ENCODE assay signal across 1 cellular context in the genomic region with DNA sequence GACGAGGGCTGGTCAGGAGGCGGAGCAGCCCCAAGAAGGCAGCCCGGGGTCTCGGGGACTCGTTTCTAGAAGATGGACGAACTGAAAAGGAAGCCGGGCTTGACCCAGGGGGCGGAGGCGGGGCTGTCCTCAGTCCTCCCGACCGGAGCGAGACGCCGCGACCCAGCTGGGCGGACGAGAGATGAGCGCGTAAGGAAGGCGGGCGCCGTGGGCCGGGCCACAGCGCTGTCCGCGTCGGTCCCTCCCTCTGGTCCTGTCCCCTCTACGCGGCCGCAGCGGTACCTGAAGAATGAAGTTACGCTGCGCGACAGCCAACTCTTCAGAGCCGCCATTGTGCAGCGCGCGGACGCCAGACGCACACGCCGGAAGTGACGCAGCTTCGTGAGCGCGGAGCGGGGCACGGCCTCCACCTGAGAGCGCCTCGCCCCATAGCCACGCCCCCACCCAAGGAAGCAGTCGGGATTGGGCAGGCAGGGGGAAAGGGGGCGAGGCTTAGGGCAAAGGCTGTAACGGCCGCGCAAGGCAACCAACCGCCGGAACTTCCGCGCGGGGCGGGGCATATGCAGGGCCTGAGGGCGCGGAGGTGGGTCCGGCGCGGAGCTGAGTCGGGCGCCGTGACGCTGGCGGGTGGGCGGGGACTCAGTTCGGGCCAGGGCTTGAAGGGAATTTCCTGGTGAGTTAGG.
TF ChIP-seq lines count a peak whose summit lies in the region.

A gene (minus strand): TSS at position 370 of the 683 bp plus-strand sequence. CDS start 38 bp downstream, at position 332.

TF ChIP-seq in HepG2, 621 proteins besides CTCF, POLR2A, EP300 and RAD21 (continued from another document and continues in another):
- TF ChIP-seq, protein P1, sequence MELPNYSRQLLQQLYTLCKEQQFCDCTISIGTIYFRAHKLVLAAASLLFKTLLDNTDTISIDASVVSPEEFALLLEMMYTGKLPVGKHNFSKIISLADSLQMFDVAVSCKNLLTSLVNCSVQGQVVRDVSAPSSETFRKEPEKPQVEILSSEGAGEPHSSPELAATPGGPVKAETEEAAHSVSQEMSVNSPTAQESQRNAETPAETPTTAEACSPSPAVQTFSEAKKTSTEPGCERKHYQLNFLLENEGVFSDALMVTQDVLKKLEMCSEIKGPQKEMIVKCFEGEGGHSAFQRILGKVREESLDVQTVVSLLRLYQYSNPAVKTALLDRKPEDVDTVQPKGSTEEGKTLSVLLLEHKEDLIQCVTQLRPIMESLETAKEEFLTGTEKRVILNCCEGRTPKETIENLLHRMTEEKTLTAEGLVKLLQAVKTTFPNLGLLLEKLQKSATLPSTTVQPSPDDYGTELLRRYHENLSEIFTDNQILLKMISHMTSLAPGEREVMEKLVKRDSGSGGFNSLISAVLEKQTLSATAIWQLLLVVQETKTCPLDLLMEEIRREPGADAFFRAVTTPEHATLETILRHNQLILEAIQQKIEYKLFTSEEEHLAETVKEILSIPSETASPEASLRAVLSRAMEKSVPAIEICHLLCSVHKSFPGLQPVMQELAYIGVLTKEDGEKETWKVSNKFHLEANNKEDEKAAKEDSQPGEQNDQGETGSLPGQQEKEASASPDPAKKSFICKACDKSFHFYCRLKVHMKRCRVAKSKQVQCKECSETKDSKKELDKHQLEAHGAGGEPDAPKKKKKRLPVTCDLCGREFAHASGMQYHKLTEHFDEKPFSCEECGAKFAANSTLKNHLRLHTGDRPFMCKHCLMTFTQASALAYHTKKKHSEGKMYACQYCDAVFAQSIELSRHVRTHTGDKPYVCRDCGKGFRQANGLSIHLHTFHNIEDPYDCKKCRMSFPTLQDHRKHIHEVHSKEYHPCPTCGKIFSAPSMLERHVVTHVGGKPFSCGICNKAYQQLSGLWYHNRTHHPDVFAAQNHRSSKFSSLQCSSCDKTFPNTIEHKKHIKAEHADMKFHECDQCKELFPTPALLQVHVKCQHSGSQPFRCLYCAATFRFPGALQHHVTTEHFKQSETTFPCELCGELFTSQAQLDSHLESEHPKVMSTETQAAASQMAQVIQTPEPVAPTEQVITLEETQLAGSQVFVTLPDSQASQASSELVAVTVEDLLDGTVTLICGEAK (IDR thresholded peaks at IDR 0.05) = peak; percentile 5; the same call in 1 of the 2 replicates
- TF ChIP-seq, protein P1 (CRISPR knock-in tag; IDR thresholded peaks at IDR 0.05) = peak; percentile 35; the same call in 1 of the 2 replicates
- TF ChIP-seq, protein P2, sequence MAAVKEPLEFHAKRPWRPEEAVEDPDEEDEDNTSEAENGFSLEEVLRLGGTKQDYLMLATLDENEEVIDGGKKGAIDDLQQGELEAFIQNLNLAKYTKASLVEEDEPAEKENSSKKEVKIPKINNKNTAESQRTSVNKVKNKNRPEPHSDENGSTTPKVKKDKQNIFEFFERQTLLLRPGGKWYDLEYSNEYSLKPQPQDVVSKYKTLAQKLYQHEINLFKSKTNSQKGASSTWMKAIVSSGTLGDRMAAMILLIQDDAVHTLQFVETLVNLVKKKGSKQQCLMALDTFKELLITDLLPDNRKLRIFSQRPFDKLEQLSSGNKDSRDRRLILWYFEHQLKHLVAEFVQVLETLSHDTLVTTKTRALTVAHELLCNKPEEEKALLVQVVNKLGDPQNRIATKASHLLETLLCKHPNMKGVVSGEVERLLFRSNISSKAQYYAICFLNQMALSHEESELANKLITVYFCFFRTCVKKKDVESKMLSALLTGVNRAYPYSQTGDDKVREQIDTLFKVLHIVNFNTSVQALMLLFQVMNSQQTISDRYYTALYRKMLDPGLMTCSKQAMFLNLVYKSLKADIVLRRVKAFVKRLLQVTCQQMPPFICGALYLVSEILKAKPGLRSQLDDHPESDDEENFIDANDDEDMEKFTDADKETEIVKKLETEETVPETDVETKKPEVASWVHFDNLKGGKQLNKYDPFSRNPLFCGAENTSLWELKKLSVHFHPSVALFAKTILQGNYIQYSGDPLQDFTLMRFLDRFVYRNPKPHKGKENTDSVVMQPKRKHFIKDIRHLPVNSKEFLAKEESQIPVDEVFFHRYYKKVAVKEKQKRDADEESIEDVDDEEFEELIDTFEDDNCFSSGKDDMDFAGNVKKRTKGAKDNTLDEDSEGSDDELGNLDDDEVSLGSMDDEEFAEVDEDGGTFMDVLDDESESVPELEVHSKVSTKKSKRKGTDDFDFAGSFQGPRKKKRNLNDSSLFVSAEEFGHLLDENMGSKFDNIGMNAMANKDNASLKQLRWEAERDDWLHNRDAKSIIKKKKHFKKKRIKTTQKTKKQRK (IDR thresholded peaks at IDR 0.05; ENCODE audit: low read length) = no peak
- TF ChIP-seq POGZ (CRISPR knock-in tag; IDR thresholded peaks at IDR 0.05) (peak; percentile 87), ZNF569 (CRISPR knock-in tag; IDR thresholded peaks at IDR 0.05; ENCODE audit: borderline replicate concordance) (no peak), ZNF260 (CRISPR knock-in tag; IDR thresholded peaks at IDR 0.05; ENCODE audit: borderline replicate concordance, low read depth) (no peak), BRD4 (CRISPR knock-in tag; IDR thresholded peaks at IDR 0.05) (no peak), ZNF282 (IDR thresholded peaks at IDR 0.05; ENCODE audit: partially characterized antibody) (no peak), RARA (CRISPR knock-in tag; IDR thresholded peaks at IDR 0.05) (no peak), ZNF629 (CRISPR knock-in tag; conservative IDR thresholded peaks at IDR 0.05) (no peak), FOXO1 (CRISPR knock-in tag; IDR thresholded peaks at IDR 0.05) (peak; percentile 49; the same call in 1 of the 2 replicates), WIZ (CRISPR knock-in tag; IDR thresholded peaks at IDR 0.05) (peak; percentile 70; the same call in 1 of the 2 replicates), DNMT3B (CRISPR knock-in tag; conservative IDR thresholded peaks at IDR 0.05) (no peak; the same call in 1 of the 2 replicates), ZNF790 (CRISPR knock-in tag; IDR thresholded peaks at IDR 0.05; ENCODE audit: borderline replicate concordance) (no peak), KMT2A (CRISPR knock-in tag; IDR thresholded peaks at IDR 0.05) (peak; percentile 85), YEATS4 (CRISPR knock-in tag; IDR thresholded peaks at IDR 0.05; ENCODE audit: borderline replicate concordance) (peak; percentile 89; the same call in 1 of the 2 replicates), TBX2 (CRISPR knock-in tag; IDR thresholded peaks at IDR 0.05; ENCODE audit: borderline replicate concordance) (peak; percentile 72), NKX3-1 (CRISPR knock-in tag; IDR thresholded peaks at IDR 0.05) (no peak; the same call in 1 of the 2 replicates), HOXA7 (CRISPR knock-in tag; IDR thresholded peaks at IDR 0.05) (0 out of 2 replicates have a peak, but pooled peaks have one; percentile 18)
- TF ChIP-seq, protein P3, sequence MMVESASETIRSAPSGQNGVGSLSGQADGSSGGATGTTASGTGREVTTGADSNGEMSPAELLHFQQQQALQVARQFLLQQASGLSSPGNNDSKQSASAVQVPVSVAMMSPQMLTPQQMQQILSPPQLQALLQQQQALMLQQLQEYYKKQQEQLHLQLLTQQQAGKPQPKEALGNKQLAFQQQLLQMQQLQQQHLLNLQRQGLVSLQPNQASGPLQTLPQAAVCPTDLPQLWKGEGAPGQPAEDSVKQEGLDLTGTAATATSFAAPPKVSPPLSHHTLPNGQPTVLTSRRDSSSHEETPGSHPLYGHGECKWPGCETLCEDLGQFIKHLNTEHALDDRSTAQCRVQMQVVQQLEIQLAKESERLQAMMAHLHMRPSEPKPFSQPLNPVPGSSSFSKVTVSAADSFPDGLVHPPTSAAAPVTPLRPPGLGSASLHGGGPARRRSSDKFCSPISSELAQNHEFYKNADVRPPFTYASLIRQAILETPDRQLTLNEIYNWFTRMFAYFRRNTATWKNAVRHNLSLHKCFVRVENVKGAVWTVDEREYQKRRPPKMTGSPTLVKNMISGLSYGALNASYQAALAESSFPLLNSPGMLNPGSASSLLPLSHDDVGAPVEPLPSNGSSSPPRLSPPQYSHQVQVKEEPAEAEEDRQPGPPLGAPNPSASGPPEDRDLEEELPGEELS (CRISPR knock-in tag; IDR thresholded peaks at IDR 0.05) = peak; percentile 42
- TF ChIP-seq, protein P4, sequence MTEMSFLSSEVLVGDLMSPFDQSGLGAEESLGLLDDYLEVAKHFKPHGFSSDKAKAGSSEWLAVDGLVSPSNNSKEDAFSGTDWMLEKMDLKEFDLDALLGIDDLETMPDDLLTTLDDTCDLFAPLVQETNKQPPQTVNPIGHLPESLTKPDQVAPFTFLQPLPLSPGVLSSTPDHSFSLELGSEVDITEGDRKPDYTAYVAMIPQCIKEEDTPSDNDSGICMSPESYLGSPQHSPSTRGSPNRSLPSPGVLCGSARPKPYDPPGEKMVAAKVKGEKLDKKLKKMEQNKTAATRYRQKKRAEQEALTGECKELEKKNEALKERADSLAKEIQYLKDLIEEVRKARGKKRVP (CRISPR knock-in tag; IDR thresholded peaks at IDR 0.05) = no peak; a peak in 1 of 4 replicates
- TF ChIP-seq, protein P5, sequence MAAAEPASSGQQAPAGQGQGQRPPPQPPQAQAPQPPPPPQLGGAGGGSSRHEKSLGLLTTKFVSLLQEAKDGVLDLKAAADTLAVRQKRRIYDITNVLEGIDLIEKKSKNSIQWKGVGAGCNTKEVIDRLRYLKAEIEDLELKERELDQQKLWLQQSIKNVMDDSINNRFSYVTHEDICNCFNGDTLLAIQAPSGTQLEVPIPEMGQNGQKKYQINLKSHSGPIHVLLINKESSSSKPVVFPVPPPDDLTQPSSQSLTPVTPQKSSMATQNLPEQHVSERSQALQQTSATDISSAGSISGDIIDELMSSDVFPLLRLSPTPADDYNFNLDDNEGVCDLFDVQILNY (CRISPR knock-in tag; conservative IDR thresholded peaks at IDR 0.05) = peak; percentile 29; the same call in 1 of the 2 replicates
- TF ChIP-seq, protein P6, sequence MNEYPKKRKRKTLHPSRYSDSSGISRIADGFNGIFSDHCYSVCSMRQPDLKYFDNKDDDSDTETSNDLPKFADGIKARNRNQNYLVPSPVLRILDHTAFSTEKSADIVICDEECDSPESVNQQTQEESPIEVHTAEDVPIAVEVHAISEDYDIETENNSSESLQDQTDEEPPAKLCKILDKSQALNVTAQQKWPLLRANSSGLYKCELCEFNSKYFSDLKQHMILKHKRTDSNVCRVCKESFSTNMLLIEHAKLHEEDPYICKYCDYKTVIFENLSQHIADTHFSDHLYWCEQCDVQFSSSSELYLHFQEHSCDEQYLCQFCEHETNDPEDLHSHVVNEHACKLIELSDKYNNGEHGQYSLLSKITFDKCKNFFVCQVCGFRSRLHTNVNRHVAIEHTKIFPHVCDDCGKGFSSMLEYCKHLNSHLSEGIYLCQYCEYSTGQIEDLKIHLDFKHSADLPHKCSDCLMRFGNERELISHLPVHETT (CRISPR knock-in tag; conservative IDR thresholded peaks at IDR 0.05) = peak; percentile 42; the same call in 1 of the 2 replicates
- TF ChIP-seq, protein P7, sequence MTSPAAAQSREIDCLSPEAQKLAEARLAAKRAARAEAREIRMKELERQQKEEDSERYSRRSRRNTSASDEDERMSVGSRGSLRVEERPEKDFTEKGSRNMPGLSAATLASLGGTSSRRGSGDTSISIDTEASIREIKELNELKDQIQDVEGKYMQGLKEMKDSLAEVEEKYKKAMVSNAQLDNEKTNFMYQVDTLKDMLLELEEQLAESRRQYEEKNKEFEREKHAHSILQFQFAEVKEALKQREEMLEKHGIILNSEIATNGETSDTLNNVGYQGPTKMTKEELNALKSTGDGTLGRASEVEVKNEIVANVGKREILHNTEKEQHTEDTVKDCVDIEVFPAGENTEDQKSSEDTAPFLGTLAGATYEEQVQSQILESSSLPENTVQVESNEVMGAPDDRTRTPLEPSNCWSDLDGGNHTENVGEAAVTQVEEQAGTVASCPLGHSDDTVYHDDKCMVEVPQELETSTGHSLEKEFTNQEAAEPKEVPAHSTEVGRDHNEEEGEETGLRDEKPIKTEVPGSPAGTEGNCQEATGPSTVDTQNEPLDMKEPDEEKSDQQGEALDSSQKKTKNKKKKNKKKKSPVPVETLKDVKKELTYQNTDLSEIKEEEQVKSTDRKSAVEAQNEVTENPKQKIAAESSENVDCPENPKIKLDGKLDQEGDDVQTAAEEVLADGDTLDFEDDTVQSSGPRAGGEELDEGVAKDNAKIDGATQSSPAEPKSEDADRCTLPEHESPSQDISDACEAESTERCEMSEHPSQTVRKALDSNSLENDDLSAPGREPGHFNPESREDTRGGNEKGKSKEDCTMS (CRISPR knock-in tag; conservative IDR thresholded peaks at IDR 0.05) = no peak
